In genomic region chr2:201258666-201258999, GRCh38 we compare ENCODE assay signal across 8 cellular contexts. TPM values are rescaled to one million over a fixed set of nuclear protein-coding genes. Genes with fewer than 3 reads are reported as not detected.
DNase-seq lines count a peak whose midpoint lies in the region; TF ChIP-seq lines count a peak whose summit lies in the region.

No MANE protein-coding gene starts in this region.

- no peak for TF ChIP-seq CTCF in OCI-LY7 (conservative IDR thresholded peaks at IDR 0.05; ENCODE audit: low read length)
- no peak for TF ChIP-seq CTCF in endothelial cell (IDR thresholded peaks at IDR 0.05; ENCODE audit: unreplicated experiment)
- TF ChIP-seq CTCF in osteocyte (IDR thresholded peaks at IDR 0.05) = no peak

- peaks cover 52% of the 10 kb centered on the region for H3K4me1 ChIP-seq in OCI-LY7 (ENCODE audit: insufficient read depth, low read length, poor library complexity, severe bottlenecking)

- intact Hi-C loops in OCI-LY7 (cut with micrococcal nuclease; ENCODE audit: unreplicated experiment) = loop anchor here (1.0 to 2.0 kb wide), 2 partner anchors 22 to 192 kb away; partner anchors contain the start of genes STRADB and TRAK2

- H3K9me3 Mint-ChIP-seq in endothelial cell (ENCODE audit: unreplicated experiment) (no peaks in the 10 kb centered on the region), osteocyte (ENCODE audit: unreplicated experiment) (no peaks in the 10 kb centered on the region)

- H2AFZ ChIP-seq in OCI-LY7 (ENCODE audit: low read length) = peak overlapping the region; percentile 73; the same call in 1 of the 2 replicates

- H3K79me2 ChIP-seq in OCI-LY7 (ENCODE audit: insufficient read depth, low read depth, low read length) = peaks cover 50% of the 10 kb centered on the region

- H3K4me3 ChIP-seq in OCI-LY7 (ENCODE audit: low read depth, low read length, poor library complexity, severe bottlenecking) = peak overlapping the region; percentile 69

- peak overlapping the region; percentile 88 for H3K4me2 ChIP-seq in OCI-LY7 (ENCODE audit: low read length)

- DNase-seq in SIG-M5 treated with dmso at 0.1 percent for 504 hours (lab: John Stamatoyannopoulos, UW; ENCODE audit: unreplicated experiment) (peak; percentile 67), SIG-M5 (lab: John Stamatoyannopoulos, UW) (no peak), OCI-LY7 (ENCODE audit: low spot score) (peak; percentile 68), endothelial cell (ENCODE audit: low spot score) (no peak), osteocyte (ENCODE audit: extremely low spot score, unreplicated experiment) (no peak), COLO668 (lab: John Stamatoyannopoulos, UW; ENCODE audit: unreplicated experiment) (no peak), erythroblast (lab: John Stamatoyannopoulos, UW) (no peak), NCI-H510A (lab: John Stamatoyannopoulos, UW) (no peak)

- peaks cover 5% of the 10 kb centered on the region for H3K36me3 Mint-ChIP-seq in endothelial cell (ENCODE audit: low read depth, unreplicated experiment)
- no peaks in the 10 kb centered on the region for H3K36me3 Mint-ChIP-seq in osteocyte (ENCODE audit: unreplicated experiment)

- H3K27me3 Mint-ChIP-seq in endothelial cell (ENCODE audit: unreplicated experiment) = peaks cover 16% of the 10 kb centered on the region
- H3K27me3 Mint-ChIP-seq in osteocyte (ENCODE audit: unreplicated experiment) = no peaks in the 10 kb centered on the region

- no peak for TF ChIP-seq POLR2A in erythroblast (IDR thresholded peaks at IDR 0.05; ENCODE audit: low read length)

- peak overlapping the region; percentile 93 for H3K27ac ChIP-seq in OCI-LY7 (ENCODE audit: low read depth, low read length, poor library complexity, severe bottlenecking)

- H4K20me1 ChIP-seq in OCI-LY7 (ENCODE audit: insufficient read depth, low read length) = peaks cover 6% of the 10 kb centered on the region; the same call in 1 of the 2 replicates

- POLR2A ChIA-PET in OCI-LY7 (lab: Charles Lee) = interaction anchor here (0.7 kb wide), 1 partner anchor 509 kb away, joined by 3 read pairs; no protein-coding TSS in a partner anchor

- no TSS peak for BruUV-seq in OCI-LY7 (replicated peaks; lab: Mats Ljungman, UMichigan)

- H3K9me3 ChIP-seq in OCI-LY7 (ENCODE audit: low read length) = no peaks in the 10 kb centered on the region

- H3K4me3 Mint-ChIP-seq in endothelial cell (ENCODE audit: unreplicated experiment) (peak overlapping the region; percentile 92), osteocyte (ENCODE audit: unreplicated experiment) (peak overlapping the region; percentile 96)

- H3K36me3 ChIP-seq in OCI-LY7 (ENCODE audit: insufficient read depth, low read length) = 0 out of 2 replicates have a peak, but pooled peaks cover under 1% of the 10 kb centered on the region

- H3K4me1 Mint-ChIP-seq in endothelial cell (ENCODE audit: unreplicated experiment) (peaks cover 44% of the 10 kb centered on the region), osteocyte (ENCODE audit: unreplicated experiment) (peaks cover 36% of the 10 kb centered on the region)

- no peaks in the 10 kb centered on the region for H3K9me2 ChIP-seq in OCI-LY7 (ENCODE audit: insufficient read depth, low read length)

- CTCF ChIA-PET in OCI-LY7 (lab: Charles Lee; ENCODE audit: unreplicated experiment) = interaction anchor here (2.3 kb wide), 1 partner anchor 26 kb away, joined by 7 read pairs; no protein-coding TSS in a partner anchor

- H3K27ac Mint-ChIP-seq in endothelial cell (ENCODE audit: unreplicated experiment) = peak overlapping the region; percentile 100
- H3K27ac Mint-ChIP-seq in osteocyte (ENCODE audit: unreplicated experiment) = peak overlapping the region; percentile 100

RNA-seq across cellular contexts. Expression of gene CASP8, which starts 1.7 kb away (rescaled TPM):
- 30.5 and 32.4 TPM in 2 replicates for total RNA-seq in OCI-LY7 (2014; rRNA removed; shearing (Covaris generic))
- total RNA-seq in OCI-LY7 (2022) (34.7 and 35.9 TPM in 2 replicates), endothelial cell (ENCODE audit: unreplicated experiment) (14.9 TPM), osteocyte (11.1 and 11.4 TPM in 2 replicates)

Comparison
In these comparisons a context has a peak if more than half of its experiments do, and no peak if none do; other contexts are left out.
1. DNase-seq: peak in SIG-M5 treated with dmso at 0.1 percent for 504 hours (single experiment) and OCI-LY7 (single experiment); none in SIG-M5 (single experiment), endothelial cell (single experiment), osteocyte (single experiment), COLO668 (single experiment), erythroblast (0 of 2) and NCI-H510A (single experiment).